Comparison of ENCODE assay signal across 17 cellular contexts in the genomic region with DNA sequence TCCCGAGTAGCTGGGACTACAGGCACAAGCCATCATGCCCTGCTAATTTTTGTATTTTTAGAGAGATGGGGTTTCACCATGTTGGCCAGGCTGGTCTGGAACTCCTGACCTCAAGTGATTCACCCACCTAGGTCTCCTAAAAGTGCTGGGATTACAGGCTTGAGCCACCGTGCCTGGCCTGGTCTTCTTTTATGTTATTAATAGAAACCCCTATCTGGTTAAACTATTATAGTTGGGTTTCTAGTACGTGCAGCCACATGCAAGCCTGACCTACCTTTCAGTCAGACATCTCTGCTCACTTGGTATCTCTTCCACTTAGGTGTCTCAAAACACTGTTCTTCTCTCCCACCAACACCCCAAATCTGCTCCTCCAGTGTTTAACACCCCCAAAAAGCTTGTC.
"Had no signal": no experiment of that assay in that cellular context is flagged by ENCODE, and none has a peak within 500 bp of the region (broad histone marks: within the 10 kb centered on the region; RNA-seq: fewer than 3 reads in every experiment).

No MANE protein-coding gene starts in this region.

- H3K4me1 Mint-ChIP-seq: stimulated activated naive B cell treated with anti-CD40 and anti-IgM and Interleukin-4, amounts not matched to agents 10 μg/mL and 1 μg/mL and 100 μg/mL, for 72 hours; stimulated activated naive CD8-positive, alpha-beta T cell treated with anti-CD3 and anti-CD28 coated beads, Interleukin-15, amount 100 ng/mL, for 72 hours had no signal

- H3K27ac Mint-ChIP-seq: stimulated activated naive B cell treated with anti-CD40 and anti-IgM and Interleukin-4, amounts not matched to agents 10 μg/mL and 1 μg/mL and 100 μg/mL, for 72 hours; stimulated activated naive CD8-positive, alpha-beta T cell treated with anti-CD3 and anti-CD28 coated beads, Interleukin-15, amount 100 ng/mL, for 72 hours had no signal

- H3K27ac ChIP-seq: colonic mucosa, pancreas, skin epidermis had no signal

- ATAC-seq: left colon; mucosa of descending colon; stimulated activated naive B cell treated with anti-CD40 and anti-IgM and Interleukin-4, amounts not matched to agents 10 μg/mL and 1 μg/mL and 100 μg/mL, for 72 hours; stimulated activated naive CD8-positive, alpha-beta T cell treated with anti-CD3 and anti-CD28 coated beads, Interleukin-15, amount 100 ng/mL, for 72 hours had no signal

- H3K9me3 Mint-ChIP-seq: nephron; stimulated activated naive B cell treated with anti-CD40 and anti-IgM and Interleukin-4, amounts not matched to agents 10 μg/mL and 1 μg/mL and 100 μg/mL, for 72 hours; stimulated activated naive CD8-positive, alpha-beta T cell treated with anti-CD3 and anti-CD28 coated beads, Interleukin-15, amount 100 ng/mL, for 72 hours had no signal

- H3K27me3 Mint-ChIP-seq: stimulated activated naive B cell treated with anti-CD40 and anti-IgM and Interleukin-4, amounts not matched to agents 10 μg/mL and 1 μg/mL and 100 μg/mL, for 72 hours; stimulated activated naive CD8-positive, alpha-beta T cell treated with anti-CD3 and anti-CD28 coated beads, Interleukin-15, amount 100 ng/mL, for 72 hours had no signal

- H3K9me3 ChIP-seq: colonic mucosa, heart left ventricle, mucosa of descending colon, pancreas, prostate gland had no signal

- H3K4me3 Mint-ChIP-seq: nephron; stimulated activated naive B cell treated with anti-CD40 and anti-IgM and Interleukin-4, amounts not matched to agents 10 μg/mL and 1 μg/mL and 100 μg/mL, for 72 hours; stimulated activated naive CD8-positive, alpha-beta T cell treated with anti-CD3 and anti-CD28 coated beads, Interleukin-15, amount 100 ng/mL, for 72 hours had no signal

- H3K4me3 ChIP-seq: colonic mucosa, heart left ventricle, mucosa of descending colon, pancreas, prostate gland, skin epidermis had no signal

- H3K36me3 ChIP-seq: colonic mucosa, prostate gland had no signal

- DNase-seq: colonic mucosa; dermis blood vessel endothelial cell; foreskin melanocyte; heart left ventricle; hippocampal formation; left colon; mucosa of descending colon; occipital lobe; retina; stimulated activated CD4-positive, alpha-beta T cell treated with anti-CD3 and anti-CD28 coated beads, Interleukin-4, amount 100 ng/mL, for 4 hours; stimulated activated naive B cell treated with anti-CD40 and anti-IgM and Interleukin-4, amounts not matched to agents 10 μg/mL and 1 μg/mL and 100 μg/mL, for 72 hours; stimulated activated naive CD8-positive, alpha-beta T cell treated with anti-CD3 and anti-CD28 coated beads, Interleukin-15, amount 100 ng/mL, for 72 hours; trophoblast cell had no signal

- H3K4me1 ChIP-seq: colonic mucosa, pancreas, prostate gland had no signal

- H3K27me3 ChIP-seq: colonic mucosa, heart left ventricle, pancreas had no signal
